ENCODE assay signal across 38 cellular contexts in genomic region chrX:102787283-102787682, GRCh38.
"Had no signal": no experiment of that assay in that cellular context is flagged by ENCODE, and none has a peak within 500 bp of the region (broad histone marks: within the 10 kb centered on the region; RNA-seq: fewer than 3 reads in every experiment).

No MANE protein-coding gene starts in this region.

- H3K4me1 ChIP-seq: adrenal gland, breast epithelium, colonic mucosa, esophagus squamous epithelium, gastroesophageal sphincter, heart right ventricle had no signal

- H3K4me3 ChIP-seq: adrenal gland, breast epithelium, cardiac muscle cell, colonic mucosa, esophagus squamous epithelium, gastroesophageal sphincter, heart right ventricle had no signal

- FAIRE-seq: endometrium, endothelial cell of umbilical vein had no signal

- H3K27ac ChIP-seq: adrenal gland, breast epithelium, cardiac muscle cell, colonic mucosa, epithelial cell of prostate, esophagus squamous epithelium, gastroesophageal sphincter, heart right ventricle, WERI-Rb-1 had no signal

- H3K4me1 Mint-ChIP-seq: activated CD4-positive, alpha-beta T cell treated with anti-CD3 and anti-CD28 coated beads for 36 hours; activated CD4-positive, alpha-beta T cell treated with anti-CD3 and anti-CD28 coated beads, Interleukin-2, amount 10 ng/mL, durations not matched to agents 24 days and 14 days; activated CD8-positive, alpha-beta memory T cell treated with anti-CD3 and anti-CD28 coated beads, Interleukin-2, amount 10 ng/mL, durations not matched to agents 7 days and 5 days; activated naive CD4-positive, alpha-beta T cell treated with anti-CD3 and anti-CD28 coated beads, Interleukin-2, amount 50 U/mL, for 24 hours; activated naive CD8-positive, alpha-beta T cell treated with anti-CD3 and anti-CD28 coated beads for 36 hours; activated naive CD8-positive, alpha-beta T cell treated with anti-CD3 and anti-CD28 coated beads, Interleukin-2, amount 50 U/mL, for 24 hours; brain had no signal

- H3K9me3 ChIP-seq: adrenal gland, colonic mucosa, gastroesophageal sphincter had no signal

- H3K27me3 Mint-ChIP-seq: activated CD4-positive, alpha-beta memory T cell treated with anti-CD3 and anti-CD28 coated beads for 36 hours; activated CD4-positive, alpha-beta T cell treated with anti-CD3 and anti-CD28 coated beads for 36 hours; activated CD4-positive, alpha-beta T cell treated with anti-CD3 and anti-CD28 coated beads, Interleukin-2, amount 10 ng/mL, durations not matched to agents 24 days and 14 days; activated CD8-positive, alpha-beta memory T cell treated with anti-CD3 and anti-CD28 coated beads, Interleukin-2, amount 10 ng/mL, durations not matched to agents 7 days and 5 days; activated naive CD4-positive, alpha-beta T cell treated with anti-CD3 and anti-CD28 coated beads, Interleukin-2, amount 50 U/mL, for 24 hours; activated naive CD8-positive, alpha-beta T cell treated with anti-CD3 and anti-CD28 coated beads for 36 hours; activated naive CD8-positive, alpha-beta T cell treated with anti-CD3 and anti-CD28 coated beads, Interleukin-2, amount 50 U/mL, for 24 hours; brain; T-helper 17 cell had no signal

- ATAC-seq: activated CD4-positive, alpha-beta T cell treated with anti-CD3 and anti-CD28 coated beads for 36 hours; activated CD8-positive, alpha-beta memory T cell treated with anti-CD3 and anti-CD28 coated beads, Interleukin-2, amount 10 ng/mL, durations not matched to agents 7 days and 5 days; activated CD8-positive, alpha-beta T cell treated with anti-CD3 and anti-CD28 coated beads, Interleukin-2, amount 10 ng/mL, durations not matched to agents 7 days and 5 days; activated naive CD8-positive, alpha-beta T cell treated with anti-CD3 and anti-CD28 coated beads, Interleukin-2, amount 50 U/mL, for 24 hours; gastroesophageal sphincter; heart right ventricle; T-helper 17 cell had no signal

- H3K36me3 ChIP-seq: adrenal gland, breast epithelium, cardiac muscle cell, colonic mucosa, esophagus squamous epithelium, WERI-Rb-1 had no signal

- DNase-seq: activated CD4-positive, alpha-beta memory T cell treated with anti-CD3 and anti-CD28 coated beads for 36 hours; activated CD4-positive, alpha-beta T cell treated with anti-CD3 and anti-CD28 coated beads for 36 hours; activated CD4-positive, alpha-beta T cell treated with anti-CD3 and anti-CD28 coated beads, Interleukin-2, amount 10 ng/mL, durations not matched to agents 24 days and 14 days; activated CD4-positive, CD25-positive, alpha-beta regulatory T cell; activated CD4-positive, CD25-positive, alpha-beta regulatory T cell treated with anti-CD3 and anti-CD28 coated beads, Interleukin-2, amount 50 U/mL, for 72 hours; activated CD8-positive, alpha-beta memory T cell treated with anti-CD3 and anti-CD28 coated beads, Interleukin-2, amount 10 ng/mL, durations not matched to agents 7 days and 5 days; activated CD8-positive, alpha-beta memory T cell treated with anti-CD3 and anti-CD28 coated beads, Interleukin-2, amount 50 U/mL, for 4 hours; activated CD8-positive, alpha-beta T cell treated with anti-CD3 and anti-CD28 coated beads, Interleukin-2, amount 10 ng/mL, durations not matched to agents 7 days and 5 days; activated effector memory CD4-positive, alpha-beta T cell treated with anti-CD3 and anti-CD28 coated beads, Interleukin-2, amount 50 U/mL, for 16 hours; activated naive CD4-positive, alpha-beta T cell treated with anti-CD3 and anti-CD28 coated beads for 36 hours; activated naive CD8-positive, alpha-beta T cell treated with anti-CD3 and anti-CD28 coated beads for 36 hours; activated naive CD8-positive, alpha-beta T cell treated with anti-CD3 and anti-CD28 coated beads, Interleukin-2, amount 50 U/mL, for 24 hours; activated T-cell treated with anti-CD3 and anti-CD28 coated beads, Interleukin-2, amount 50 U/mL, for 1 hour; activated T-cell treated with anti-CD3 and anti-CD28 coated beads, Interleukin-2, amount 50 U/mL, for 48 hours; adrenal gland; amygdala; aorta; central memory CD4-positive, alpha-beta T cell; cerebellar nuclear complex; colonic mucosa; effector CD8-positive, alpha-beta T cell; esophagus squamous epithelium; foreskin melanocyte; heart right ventricle; T-helper 17 cell; T1000; WERI-Rb-1 had no signal

- H3K9me3 Mint-ChIP-seq: activated naive CD4-positive, alpha-beta T cell treated with anti-CD3 and anti-CD28 coated beads, Interleukin-2, amount 50 U/mL, for 24 hours had no signal

- H3K27me3 ChIP-seq: adrenal gland, cardiac muscle cell, colonic mucosa, esophagus squamous epithelium, gastroesophageal sphincter, heart right ventricle had no signal

- H3K27ac Mint-ChIP-seq: activated CD4-positive, alpha-beta memory T cell treated with anti-CD3 and anti-CD28 coated beads for 36 hours; activated CD4-positive, alpha-beta T cell treated with anti-CD3 and anti-CD28 coated beads for 36 hours; activated CD4-positive, alpha-beta T cell treated with anti-CD3 and anti-CD28 coated beads, Interleukin-2, amount 10 ng/mL, durations not matched to agents 24 days and 14 days; activated CD8-positive, alpha-beta memory T cell treated with anti-CD3 and anti-CD28 coated beads, Interleukin-2, amount 10 ng/mL, durations not matched to agents 7 days and 5 days; activated CD8-positive, alpha-beta T cell treated with anti-CD3 and anti-CD28 coated beads, Interleukin-2, amount 10 ng/mL, durations not matched to agents 7 days and 5 days; activated naive CD4-positive, alpha-beta T cell treated with anti-CD3 and anti-CD28 coated beads for 36 hours; activated naive CD4-positive, alpha-beta T cell treated with anti-CD3 and anti-CD28 coated beads, Interleukin-2, amount 50 U/mL, for 24 hours; activated naive CD8-positive, alpha-beta T cell treated with anti-CD3 and anti-CD28 coated beads for 36 hours; activated naive CD8-positive, alpha-beta T cell treated with anti-CD3 and anti-CD28 coated beads, Interleukin-2, amount 50 U/mL, for 24 hours; activated T-helper 1 cell treated with anti-CD3 and anti-CD28 coated beads, Interleukin-12 subunit alpha, Interleukin-12 subunit beta, Interleukin-2, Interleukin-4 antibody, amounts not matched to agents 30 ng/mL and 10 ng/mL and 1 ng/mL, durations not matched to agents 14 hours and 24 hours and 36 hours; activated T-helper 2 cell treated with anti-CD3 and anti-CD28 coated beads, Interferon-gamma antibody, Interleukin-2, Interleukin-4, amounts not matched to agents 10 μg/mL and 5 μg/mL and 100 μg/mL, durations not matched to agents 14 hours and 24 hours and 36 hours; brain; T-helper 17 cell; T-helper 2 cell treated with Interferon-gamma antibody and Interleukin-4, amounts not matched to agents 5 μg/mL and 100 μg/mL, for 36 hours had no signal

- H3K4me3 Mint-ChIP-seq: activated CD4-positive, alpha-beta memory T cell treated with anti-CD3 and anti-CD28 coated beads for 36 hours; activated CD4-positive, alpha-beta T cell treated with anti-CD3 and anti-CD28 coated beads for 36 hours; activated CD4-positive, alpha-beta T cell treated with anti-CD3 and anti-CD28 coated beads, Interleukin-2, amount 10 ng/mL, durations not matched to agents 24 days and 14 days; activated CD8-positive, alpha-beta memory T cell treated with anti-CD3 and anti-CD28 coated beads, Interleukin-2, amount 10 ng/mL, durations not matched to agents 7 days and 5 days; activated CD8-positive, alpha-beta T cell treated with anti-CD3 and anti-CD28 coated beads, Interleukin-2, amount 10 ng/mL, durations not matched to agents 7 days and 5 days; activated naive CD4-positive, alpha-beta T cell treated with anti-CD3 and anti-CD28 coated beads for 36 hours; activated naive CD4-positive, alpha-beta T cell treated with anti-CD3 and anti-CD28 coated beads, Interleukin-2, amount 50 U/mL, for 24 hours; activated naive CD8-positive, alpha-beta T cell treated with anti-CD3 and anti-CD28 coated beads for 36 hours; activated naive CD8-positive, alpha-beta T cell treated with anti-CD3 and anti-CD28 coated beads, Interleukin-2, amount 50 U/mL, for 24 hours; activated T-helper 1 cell treated with anti-CD3 and anti-CD28 coated beads, Interleukin-12 subunit alpha, Interleukin-12 subunit beta, Interleukin-2, Interleukin-4 antibody, amounts not matched to agents 30 ng/mL and 10 ng/mL and 1 ng/mL, durations not matched to agents 14 hours and 24 hours and 36 hours; brain; T-helper 17 cell; T-helper 2 cell treated with Interferon-gamma antibody and Interleukin-4, amounts not matched to agents 5 μg/mL and 100 μg/mL, for 36 hours had no signal
